In the genomic region with DNA sequence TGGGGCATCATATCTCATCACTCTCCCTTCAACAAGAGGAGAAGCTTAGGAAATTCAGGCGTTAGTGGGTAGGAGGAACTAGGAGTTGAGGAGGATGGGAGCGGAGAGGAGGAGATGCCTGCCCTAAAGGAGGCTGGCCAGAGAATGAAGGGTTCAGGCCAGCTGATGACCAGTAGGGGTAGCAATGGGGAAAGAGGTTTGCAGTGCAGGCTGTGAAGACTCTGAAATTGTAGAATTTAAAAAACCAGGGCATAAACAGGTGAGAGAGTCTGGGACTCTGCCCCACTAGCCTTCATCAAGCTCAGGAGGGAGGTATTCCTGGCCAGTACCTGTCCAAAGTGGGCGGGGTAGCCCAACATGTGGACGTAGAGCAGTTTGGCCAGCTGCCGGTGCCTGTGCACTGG, we compare ENCODE assay signal across 7 cellular contexts. TPM values are rescaled to one million over a fixed set of nuclear protein-coding genes. Genes with fewer than 3 reads are reported as not detected.
DNase-seq lines count a peak whose midpoint lies in the region; ATAC-seq and TF ChIP-seq lines count a peak whose summit lies in the region.

No MANE protein-coding gene starts in this region.

- H3K79me2 ChIP-seq in mammary epithelial cell (ENCODE audit: insufficient read depth, low read length): peaks cover 26% of the 10 kb centered on the region

- H4K20me1 ChIP-seq in mammary epithelial cell (ENCODE audit: insufficient read depth, low read length): no peaks in the 10 kb centered on the region

- TF ChIP-seq POLR2A in uterus (IDR thresholded peaks at IDR 0.05): no peak

- H3K36me3 ChIP-seq in mammary epithelial cell (ENCODE audit: insufficient read depth, low read length) (peaks cover 8% of the 10 kb centered on the region), lower lobe of right lung (peaks cover 38% of the 10 kb centered on the region), uterus (no peaks in the 10 kb centered on the region)

- peak overlapping the region; percentile 60 to 77 (median 64) for H3K4me3 ChIP-seq in mammary epithelial cell (replicated peaks in 1 of 3; ENCODE audit: insufficient read depth in 1 of 3, low read depth in 2 of 3, low read length in 3 of 3)
- H3K4me3 ChIP-seq in lower lobe of right lung: peak overlapping the region; percentile 79
- peak overlapping the region; percentile 53 to 55 for H3K4me3 ChIP-seq in uterus

- H3K27ac ChIP-seq in mammary epithelial cell (ENCODE audit: insufficient read depth, low read depth, low read length): peak overlapping the region; percentile 44
- peak overlapping the region; percentile 76 for H3K27ac ChIP-seq in lower lobe of right lung
- peak overlapping the region; percentile 80 to 86 for H3K27ac ChIP-seq in uterus

- peak overlapping the region; percentile 80 for H3K4me2 ChIP-seq in mammary epithelial cell (ENCODE audit: insufficient read depth, low read depth, low read length)

- TF ChIP-seq CTCF in mammary epithelial cell (conservative IDR thresholded peaks at IDR 0.05 in 1 of 2, IDR thresholded peaks at IDR 0.05 in 1 of 2; ENCODE audit: extremely low read depth in 1 of 2, insufficient read depth in 1 of 2, low read depth in 1 of 2, low read length in 2 of 2): peak in 1 of 2 donors; percentile 16
- no peak for TF ChIP-seq CTCF in lower lobe of right lung (IDR thresholded peaks at IDR 0.05)
- peak in 1 of 4 experiments; percentile 19 for TF ChIP-seq CTCF in uterus (IDR thresholded peaks at IDR 0.05)

- CTCF ChIA-PET in mammary epithelial cell (lab: Charles Lee; ENCODE audit: low non-redundant PET): no interaction called here

- intact Hi-C loops in mammary epithelial cell (cut with micrococcal nuclease) (loop anchor here (10.0 kb wide), 1 partner anchor 302 kb away; no protein-coding TSS in a partner anchor), lower lobe of right lung (cut with DNase I) (loop anchor here (10.0 kb wide), 1 partner anchor 92 kb away; no protein-coding TSS in a partner anchor), uterus (cut with DNase I; ENCODE audit: low total_unique reads) (no loop called here)

- BruUV-seq in mammary epithelial cell (replicated peaks; lab: Mats Ljungman, UMichigan): no TSS peak

- ATAC-seq in GM18909 (IDR thresholded peaks at IDR 0.05; ENCODE audit: poor library complexity, unreplicated experiment) (peak; percentile 8), lower lobe of right lung (peak; percentile 23 to 58), HG03354 (IDR thresholded peaks at IDR 0.05; ENCODE audit: poor library complexity, severe bottlenecking, unreplicated experiment) (no peak)

- DNase-seq in HT-29 (ENCODE audit: low spot score): peak; percentile 26
- DNase-seq in mammary epithelial cell: no peak
- DNase-seq in lower lobe of right lung: no peak
- no peak for DNase-seq in uterus
- DNase-seq in occipital lobe (lab: John Stamatoyannopoulos, UW): no peak

- dilution Hi-C loops in mammary epithelial cell (cut with HindIII; ENCODE audit: low sequenced_read_pairs): no loop called here

- 11% methylated on average over 3 of the region's 5 CpGs for WGBS in mammary epithelial cell (ENCODE audit: low coverage, missing lambda C conversion rate)

- H3K9me3 ChIP-seq in mammary epithelial cell (replicated peaks; ENCODE audit: insufficient read depth, low read length) (no peaks in the 10 kb centered on the region), lower lobe of right lung (no peaks in the 10 kb centered on the region), uterus (no peaks in the 10 kb centered on the region)

- in situ Hi-C loops in mammary epithelial cell (cut with MboI; ENCODE audit: low sequenced_read_pairs in 2 of 2): loop anchor here in 1 of 2 donors (25.0 kb wide), 1 partner anchor 254 kb away; a partner anchor contains a TSS

- H3K27me3 ChIP-seq in mammary epithelial cell (ENCODE audit: insufficient read depth, low read length) (no peaks in the 10 kb centered on the region), lower lobe of right lung (ENCODE audit: low read depth) (no peaks in the 10 kb centered on the region), uterus (no peaks in the 10 kb centered on the region)

- H3K9ac ChIP-seq in mammary epithelial cell (ENCODE audit: insufficient read depth, low read length): peak overlapping the region; percentile 68

- H3K4me1 ChIP-seq in mammary epithelial cell (ENCODE audit: insufficient read depth, low read length) (peaks cover 29% of the 10 kb centered on the region), lower lobe of right lung (peaks cover 28% of the 10 kb centered on the region), uterus (no peaks in the 10 kb centered on the region)

- H2AFZ ChIP-seq in mammary epithelial cell (ENCODE audit: low read depth, low read length): peak overlapping the region; percentile 94

RNA-seq across cellular contexts. Expression of a gene that starts 0.8 kb away (rescaled TPM):
- 67.6 and 77.9 TPM in 2 replicates for total RNA-seq in HT-29 (2014; rRNA removed; shearing (Covaris generic))
- total RNA-seq in mammary epithelial cell: 100 to 1,000 TPM in 1 of 2 donors, 10 to 100 TPM in 1; 54.7 to 132 TPM
- polyA plus RNA-seq in mammary epithelial cell: 129 TPM
- polyA minus RNA-seq in mammary epithelial cell: 144 TPM
- total RNA-seq in lower lobe of right lung: 146 TPM
- total RNA-seq in uterus: 10 to 100 TPM; 38.9 to 98.8 (median 68.8) TPM
- 10.0 TPM for total RNA-seq in occipital lobe

RNA-seq across cellular contexts. Expression of a gene that starts 10.7 kb away (rescaled TPM):
- total RNA-seq in HT-29 (2014; rRNA removed; shearing (Covaris generic)): 13.5 and 30.0 TPM in 2 replicates
- 10 to 100 TPM; 10.7 to 10.8 TPM for total RNA-seq in mammary epithelial cell
- polyA plus RNA-seq in mammary epithelial cell: 6.5 TPM
- 30.6 TPM for polyA minus RNA-seq in mammary epithelial cell
- 19.1 TPM for total RNA-seq in lower lobe of right lung
- total RNA-seq in uterus: 10 to 100 TPM in 3 of 4 donors, 1 to 10 TPM in 1; 6.4 to 16.8 (median 15.2) TPM
- total RNA-seq in occipital lobe: 6.9 TPM

RNA-seq across cellular contexts. Expression of a gene that starts 11.8 kb away (rescaled TPM):
- not detected in 2 replicates for total RNA-seq in HT-29 (2014; rRNA removed; shearing (Covaris generic))
- under 1 TPM in 1 of 2 donors, not detected in 1; 0.16 TPM for total RNA-seq in mammary epithelial cell
- polyA plus RNA-seq in mammary epithelial cell: 0.01 TPM
- polyA minus RNA-seq in mammary epithelial cell: not detected
- total RNA-seq in lower lobe of right lung: 5.1 TPM
- total RNA-seq in uterus: 10 to 100 TPM in 2 of 4 donors, 1 to 10 TPM in 2; 2.4 to 49.2 (median 19.9) TPM
- total RNA-seq in occipital lobe: 28.9 TPM

RNA-seq across cellular contexts. Expression of a gene that starts 15.2 kb away (rescaled TPM):
- 0.58 TPM in 1 of 2 replicates, not detected in the other for total RNA-seq in HT-29 (2014; rRNA removed; shearing (Covaris generic))
- total RNA-seq in mammary epithelial cell (1 to 10 TPM in 1 of 2 donors, under 1 TPM in 1; 0.17 to 1.7 TPM), lower lobe of right lung (5.1 TPM), uterus (1 to 10 TPM in 1 of 4 donors, under 1 TPM in 1, not detected in 2; 0.35 to 1.7 TPM), occipital lobe (1.2 TPM)
- 0.06 TPM for polyA plus RNA-seq in mammary epithelial cell
- 0.88 TPM for polyA minus RNA-seq in mammary epithelial cell
